ENCODE assay signal across 22 cellular contexts in genomic region chrY:17318631-17319030, GRCh38.
A peak's percentile ranks its signal among the peaks of the same experiment; 100 is the strongest.
DNase-seq lines count a peak whose midpoint lies in the region; ATAC-seq, FAIRE-seq and TF ChIP-seq lines count a peak whose summit lies in the region.
"Had no signal": no experiment of that assay in that cellular context is flagged by ENCODE, and none has a peak within 500 bp of the region (broad histone marks: within the 10 kb centered on the region; RNA-seq: fewer than 3 reads in every experiment).

No MANE protein-coding gene starts in this region.

- H3K4me2 ChIP-seq in endothelial cell of umbilical vein (ENCODE audit: insufficient read depth, low read length) (no peak overlapping the region), mesenchymal stem cell (ENCODE audit: low read length, poor library complexity, severe bottlenecking) (no peak overlapping the region)
- H3K4me2 ChIP-seq: BLaER1 treated with 17β-estradiol and CSF1 and Interleukin-3, amounts not matched to agents 10 nM and 100 nM had no signal

- H3K4ac ChIP-seq in mesenchymal stem cell (ENCODE audit: low read depth in 1 of 2, low read length in 2 of 2), result no peak overlapping the region

- H2AFZ ChIP-seq in endothelial cell of umbilical vein (ENCODE audit: low read depth, low read length) (no peak overlapping the region), mesenchymal stem cell (ENCODE audit: low read depth, low read length) (no peak overlapping the region)
- H2AFZ ChIP-seq: GM23248 had no signal

- intact Hi-C loops in endothelial cell of umbilical vein (cut with micrococcal nuclease) (loop anchor here (1.0 kb wide), 1 partner anchor 86 kb away; no protein-coding TSS in a partner anchor), left colon (cut with DNase I, micrococcal nuclease) (no loop called here)

- dilution Hi-C loops in endothelial cell of umbilical vein (cut with MboI; ENCODE audit: extremely low pct_ligation_motif_present, low sequenced_read_pairs), result no loop called here

- H3K79me1 ChIP-seq in mesenchymal stem cell (replicated peaks; ENCODE audit: low read length, poor library complexity, severe bottlenecking), result no peaks in the 10 kb centered on the region

- no peak overlapping the region for H3K14ac ChIP-seq in mesenchymal stem cell (ENCODE audit: low read length in 2 of 2)

- H2BK120ac ChIP-seq in mesenchymal stem cell (ENCODE audit: low read depth, low read length), result no peak overlapping the region

- TF ChIP-seq CTCF in endothelial cell of umbilical vein (IDR thresholded peaks at IDR 0.05; ENCODE audit: extremely low read depth in 1 of 2, insufficient read depth in 1 of 2, low read depth in 1 of 2, low read length in 2 of 2), result no peak

- no peaks in the 10 kb centered on the region for H3K27me3 ChIP-seq in endothelial cell of umbilical vein (ENCODE audit: control insufficient read depth in 2 of 2, insufficient read depth in 2 of 2, low read length in 2 of 2)
- H3K27me3 ChIP-seq in mesenchymal stem cell (ENCODE audit: control insufficient read depth in 1 of 2, insufficient read depth in 1 of 2, low read length in 2 of 2), result no peaks in the 10 kb centered on the region
- H3K27me3 ChIP-seq: BLaER1 treated with 17β-estradiol and CSF1 and Interleukin-3, amounts not matched to agents 10 nM and 100 nM had no signal

- WGBS in mesenchymal stem cell, result no CpG with 5 or more reads among the region's 2 CpGs

- DNase-seq in H4 (ENCODE audit: low spot score) (peak; percentile 34), NCI-H226 (peak; percentile 23), endothelial cell of umbilical vein (ENCODE audit: low read depth, low spot score) (peak; percentile 35), mesenchymal stem cell (peak; percentile 68), left colon (no peak), C1 segment of cervical spinal cord (lab: John Stamatoyannopoulos, UW) (no peak)
- DNase-seq in stimulated activated CD8-positive, alpha-beta memory T cell treated with anti-CD3 and anti-CD28 coated beads, Interleukin-4, amount 100 ng/mL, for 48 hours, result no peak
- DNase-seq: 8988T; CD4-positive, CD25-positive, alpha-beta regulatory T cell; CD8-positive, alpha-beta memory T cell; COR-L47; DMS 273 treated with DMSO at 0.1 percent for 48 hours; DMS53; DND-41; EL; GM23248; HCEC 1CT had no signal

- no peak overlapping the region for H4K91ac ChIP-seq in mesenchymal stem cell (ENCODE audit: low read length)

- H4K8ac ChIP-seq in mesenchymal stem cell (ENCODE audit: low read length), result no peak overlapping the region

- H3K9ac ChIP-seq in endothelial cell of umbilical vein (replicated peaks; ENCODE audit: extremely low read depth, insufficient read depth, low read length), result peak overlapping the region; percentile 57
- no peak overlapping the region for H3K9ac ChIP-seq in mesenchymal stem cell (ENCODE audit: low read length)
- H3K9ac ChIP-seq: BLaER1 treated with 17β-estradiol and CSF1 and Interleukin-3, amounts not matched to agents 10 nM and 100 nM; GM23248 had no signal

- H3K4me3 ChIP-seq in endothelial cell of umbilical vein (replicated peaks in 1 of 3; ENCODE audit: insufficient read depth in 1 of 3, low read depth in 1 of 3, low read length in 3 of 3) (no peak overlapping the region), mesenchymal stem cell (ENCODE audit: insufficient read depth in 1 of 2, low read depth in 1 of 2, low read length in 2 of 2) (no peak overlapping the region)
- H3K4me3 ChIP-seq: BLaER1 treated with 17β-estradiol and CSF1 and Interleukin-3, amounts not matched to agents 10 nM and 100 nM; GM12878; GM23248 had no signal

- no peaks in the 10 kb centered on the region for H3K9me3 ChIP-seq in endothelial cell of umbilical vein (replicated peaks; ENCODE audit: control insufficient read depth, insufficient read depth, low read length)
- no peaks in the 10 kb centered on the region for H3K9me3 ChIP-seq in mesenchymal stem cell (ENCODE audit: control insufficient read depth, low read length)
- H3K9me3 ChIP-seq: BLaER1 treated with 17β-estradiol and CSF1 and Interleukin-3, amounts not matched to agents 10 nM and 100 nM had no signal

- peaks cover 27% of the 10 kb centered on the region for H3K4me1 ChIP-seq in endothelial cell of umbilical vein (ENCODE audit: control insufficient read depth, extremely low read depth, insufficient read depth, low read length)
- H3K4me1 ChIP-seq in mesenchymal stem cell (ENCODE audit: control insufficient read depth, insufficient read depth, low read depth, low read length), result no peaks in the 10 kb centered on the region
- H3K4me1 ChIP-seq: BLaER1 treated with 17β-estradiol and CSF1 and Interleukin-3, amounts not matched to agents 10 nM and 100 nM had no signal

- ATAC-seq in GM18861 (IDR thresholded peaks at IDR 0.05; ENCODE audit: unreplicated experiment), result no peak
- no peak for ATAC-seq in left colon
- ATAC-seq: GM12878, HepG2 had no signal

- H3K27ac ChIP-seq in endothelial cell of umbilical vein (ENCODE audit: insufficient read depth, low read depth, low read length), result peak overlapping the region; percentile 98
- no peak overlapping the region for H3K27ac ChIP-seq in mesenchymal stem cell (ENCODE audit: low read length, poor library complexity, severe bottlenecking)
- H3K27ac ChIP-seq: BLaER1 treated with 17β-estradiol and CSF1 and Interleukin-3, amounts not matched to agents 10 nM and 100 nM; GM23248 had no signal

- H2BK12ac ChIP-seq in mesenchymal stem cell (ENCODE audit: low read length in 2 of 2), result no peak overlapping the region

- peak; percentile 68 for FAIRE-seq in endothelial cell of umbilical vein (lab: Jason Lieb, UNC)
- FAIRE-seq: GM12878, H54, HepG2 had no signal

- no peak overlapping the region for H2BK5ac ChIP-seq in mesenchymal stem cell (ENCODE audit: low read depth, low read length, poor library complexity, severe bottlenecking)

- no peaks in the 10 kb centered on the region for H3K79me2 ChIP-seq in endothelial cell of umbilical vein (ENCODE audit: control insufficient read depth, insufficient read depth, low read length)

- H3K9me1 ChIP-seq in endothelial cell of umbilical vein (replicated peaks; ENCODE audit: control insufficient read depth, extremely low read depth, insufficient read depth, low read length), result no peaks in the 10 kb centered on the region

- no TSS peak for BruUV-seq in endothelial cell of umbilical vein (replicated peaks; lab: Mats Ljungman, UMichigan)

- H3K23ac ChIP-seq in mesenchymal stem cell (ENCODE audit: low read length in 2 of 2), result no peak overlapping the region

- no peak overlapping the region for H2AK5ac ChIP-seq in mesenchymal stem cell (ENCODE audit: low read length, severe bottlenecking)

- CTCF ChIA-PET in endothelial cell of umbilical vein (lab: Charles Lee), result no interaction called here

- no peak overlapping the region for H2BK15ac ChIP-seq in mesenchymal stem cell (ENCODE audit: low read depth, poor library complexity, severe bottlenecking)

- H3K18ac ChIP-seq in mesenchymal stem cell (ENCODE audit: low read depth in 1 of 2, low read length in 2 of 2), result no peak overlapping the region

- POLR2A ChIA-PET in endothelial cell of umbilical vein (lab: Charles Lee), result no interaction called here

- H4K20me1 ChIP-seq in endothelial cell of umbilical vein (replicated peaks; ENCODE audit: control insufficient read depth, extremely low read depth, insufficient read depth, low read length), result no peaks in the 10 kb centered on the region
- H4K20me1 ChIP-seq: BLaER1 treated with 17β-estradiol and CSF1 and Interleukin-3, amounts not matched to agents 10 nM and 100 nM had no signal

- H3K36me3 ChIP-seq in endothelial cell of umbilical vein (ENCODE audit: control insufficient read depth in 2 of 2, extremely low read depth in 1 of 2, insufficient read depth in 2 of 2, low read length in 2 of 2) (no peaks in the 10 kb centered on the region), mesenchymal stem cell (ENCODE audit: control insufficient read depth in 1 of 2, insufficient read depth in 2 of 2, low read depth in 1 of 2, low read length in 2 of 2) (no peaks in the 10 kb centered on the region)
- H3K36me3 ChIP-seq: BLaER1 treated with 17β-estradiol and CSF1 and Interleukin-3, amounts not matched to agents 10 nM and 100 nM had no signal

- no peak for TF ChIP-seq POLR2A in endothelial cell of umbilical vein (IDR thresholded peaks at IDR 0.05; ENCODE audit: low read depth, low read length)

TF ChIP-seq in endothelial cell of umbilical vein, 7 proteins besides CTCF, POLR2A, EP300 and RAD21:
- no peak for TF ChIP-seq MAX (IDR thresholded peaks at IDR 0.05; ENCODE audit: insufficient read depth, insufficient read length)
- no peak for TF ChIP-seq FOS (IDR thresholded peaks at IDR 0.05; ENCODE audit: borderline replicate concordance, insufficient read depth, low read length)
- no peak for TF ChIP-seq JUN (IDR thresholded peaks at IDR 0.05; ENCODE audit: borderline replicate concordance, insufficient read depth, insufficient read length, low read depth)
- no peak for TF ChIP-seq GATA2 (IDR thresholded peaks at IDR 0.05; ENCODE audit: insufficient read depth, insufficient read length, low read depth, low read length)
- TF ChIP-seq MYC (IDR thresholded peaks at IDR 0.05; ENCODE audit: low read depth, low read length), result no peak
- no peak for TF ChIP-seq EZH2 (IDR thresholded peaks at IDR 0.05; ENCODE audit: borderline replicate concordance, low read depth, low read length, severe bottlenecking)
- no peak for TF ChIP-seq POLR2AphosphoS5 (IDR thresholded peaks at IDR 0.05; ENCODE audit: insufficient read depth, low read depth, low read length)
TF ChIP-seq in endothelial cell of umbilical vein: peak in this region for 0.

Comparison
In these comparisons a context has a peak if more than half of its experiments do, and no peak if none do; other contexts are left out.
1. DNase-seq: peak in H4 (single experiment), NCI-H226 (single experiment), endothelial cell of umbilical vein (single experiment) and mesenchymal stem cell (single experiment); none in stimulated activated CD8-positive, alpha-beta memory T cell treated with anti-CD3 and anti-CD28 coated beads, Interleukin-4, amount 100 ng/mL, for 48 hours (single experiment), left colon (0 of 2) and C1 segment of cervical spinal cord (0 of 14).